ENCODE assay signal across 22 cellular contexts in genomic region chr19:5940260-5941208, GRCh38.
"Had no signal": no experiment of that assay in that cellular context is flagged by ENCODE, and none has a peak within 500 bp of the region (broad histone marks: within the 10 kb centered on the region; RNA-seq: fewer than 3 reads in every experiment).

No MANE protein-coding gene starts in this region.

- H3K36me3 Mint-ChIP-seq: natural killer cell had no signal

- H3K4me3 ChIP-seq: lower lobe of right lung, SK-N-MC, smooth muscle cell, stomach, testis, upper lobe of left lung had no signal

- ATAC-seq: activated CD4-positive, alpha-beta T cell treated with anti-CD3 and anti-CD28 coated beads for 36 hours; activated T-helper 17 cell treated with anti-CD3 and anti-CD28 coated beads, Interleukin-2, amount 50 U/mL, for 72 hours; lower lobe of right lung; natural killer cell; WTC11 had no signal

- FAIRE-seq: frontal cortex had no signal

- H3K4me3 Mint-ChIP-seq: activated CD4-positive, alpha-beta memory T cell treated with anti-CD3 and anti-CD28 coated beads for 36 hours; activated CD4-positive, alpha-beta T cell treated with anti-CD3 and anti-CD28 coated beads for 36 hours; activated T-helper 17 cell treated with anti-CD3 and anti-CD28 coated beads, Interleukin-2, amount 50 U/mL, for 72 hours; natural killer cell; T-helper 2 cell treated with Interferon-gamma antibody and Interleukin-4, amounts not matched to agents 5 μg/mL and 100 μg/mL, for 36 hours; WTC11 had no signal

- DNase-seq: activated CD4-positive, alpha-beta memory T cell treated with anti-CD3 and anti-CD28 coated beads for 36 hours; activated CD4-positive, alpha-beta T cell treated with anti-CD3 and anti-CD28 coated beads for 36 hours; activated naive CD4-positive, alpha-beta T cell treated with Interleukin-2 at 50 U/mL for 16 hours; activated T-cell treated with anti-CD3 and anti-CD28 coated beads for 4 hours; aorta; brain microvascular endothelial cell; cerebellar nuclear complex; cortex of kidney; lower lobe of right lung; natural killer cell; occipital lobe; posterior cingulate gyrus; stimulated activated CD4-positive, alpha-beta T cell treated with anti-CD3 and anti-CD28 coated beads, Interleukin-4, amount 100 ng/mL, for 1 hour; stomach; testis; upper lobe of left lung had no signal

- H3K9me3 ChIP-seq: lower lobe of right lung, stomach, testis, upper lobe of left lung had no signal

- H3K27me3 Mint-ChIP-seq: activated CD4-positive, alpha-beta memory T cell treated with anti-CD3 and anti-CD28 coated beads for 36 hours; activated CD4-positive, alpha-beta T cell treated with anti-CD3 and anti-CD28 coated beads for 36 hours; activated T-helper 17 cell treated with anti-CD3 and anti-CD28 coated beads, Interleukin-2, amount 50 U/mL, for 72 hours had no signal

- H3K27ac ChIP-seq: brain microvascular endothelial cell, lower lobe of right lung, SK-N-MC, testis, upper lobe of left lung had no signal

- H3K27ac Mint-ChIP-seq: activated CD4-positive, alpha-beta memory T cell treated with anti-CD3 and anti-CD28 coated beads for 36 hours; activated CD4-positive, alpha-beta T cell treated with anti-CD3 and anti-CD28 coated beads for 36 hours; activated T-helper 17 cell treated with anti-CD3 and anti-CD28 coated beads, Interleukin-2, amount 50 U/mL, for 72 hours; natural killer cell; T-helper 2 cell treated with Interferon-gamma antibody and Interleukin-4, amounts not matched to agents 5 μg/mL and 100 μg/mL, for 36 hours; WTC11 had no signal

- H3K9me3 Mint-ChIP-seq: activated CD4-positive, alpha-beta memory T cell treated with anti-CD3 and anti-CD28 coated beads for 36 hours; activated T-helper 17 cell treated with anti-CD3 and anti-CD28 coated beads, Interleukin-2, amount 50 U/mL, for 72 hours; natural killer cell; T-helper 2 cell treated with Interferon-gamma antibody and Interleukin-4, amounts not matched to agents 5 μg/mL and 100 μg/mL, for 36 hours; WTC11 had no signal

- H3K27me3 ChIP-seq: brain microvascular endothelial cell, stomach, testis, upper lobe of left lung had no signal

- H3K4me2 ChIP-seq: smooth muscle cell had no signal
